ENCODE assay signal across 19 cellular contexts in genomic region chr15:63872759-63873510, GRCh38. TPM values are rescaled to one million over a fixed set of nuclear protein-coding genes. Genes with fewer than 3 reads are reported as not detected.
DNase-seq lines count a peak whose midpoint lies in the region; ATAC-seq lines count a peak whose summit lies in the region.
"Had no signal": no experiment of that assay in that cellular context is flagged by ENCODE, and none has a peak within 500 bp of the region (broad histone marks: within the 10 kb centered on the region; RNA-seq: fewer than 3 reads in every experiment).

No MANE protein-coding gene starts in this region.

- no peak overlapping the region for H3K4me3 Mint-ChIP-seq in activated CD4-positive, alpha-beta T cell treated with anti-CD3 and anti-CD28 coated beads, Interleukin-2, amount 10 ng/mL, durations not matched to agents 24 days and 14 days
- no peak overlapping the region for H3K4me3 Mint-ChIP-seq in activated CD4-positive, alpha-beta T cell treated with anti-CD3 and anti-CD28 coated beads, Interleukin-2, amount 10 ng/mL, durations not matched to agents 7 days and 5 days
- no peak overlapping the region for H3K4me3 Mint-ChIP-seq in stimulated activated naive B cell treated with anti-CD40 and anti-IgM and Interleukin-4, amounts not matched to agents 10 μg/mL and 1 μg/mL and 100 μg/mL, for 72 hours
- H3K4me3 Mint-ChIP-seq: activated naive CD8-positive, alpha-beta T cell treated with anti-CD3 and anti-CD28 coated beads, Interleukin-2, amount 10 ng/mL, durations not matched to agents 7 days and 5 days; GM23338 had no signal

- no peak for DNase-seq in activated CD4-positive, alpha-beta T cell treated with anti-CD3 and anti-CD28 coated beads, Interleukin-2, amount 10 ng/mL, durations not matched to agents 24 days and 14 days
- no peak for DNase-seq in activated CD4-positive, alpha-beta T cell treated with anti-CD3 and anti-CD28 coated beads, Interleukin-2, amount 10 ng/mL, durations not matched to agents 7 days and 5 days
- peak; percentile 13 for DNase-seq in amniotic epithelial cell (ENCODE audit: low read depth)
- DNase-seq in hepatic stellate cell (ENCODE audit: low spot score) = peak; percentile 37
- DNase-seq in stimulated activated naive B cell treated with anti-CD40 and anti-IgM and Interleukin-4, amounts not matched to agents 10 μg/mL and 1 μg/mL and 100 μg/mL, for 72 hours = no peak
- DNase-seq in activated T-cell treated with anti-CD3 and anti-CD28 coated beads, Interleukin-2, amount 50 U/mL, for 48 hours = no peak
- DNase-seq in mesenteric fat pad (ENCODE audit: low spot score) = no peak
- DNase-seq in COLO829 (ENCODE audit: low spot score) = no peak
- DNase-seq: activated CD4-positive, alpha-beta T cell treated with anti-CD3 and anti-CD28 coated beads for 4 hours; activated naive CD8-positive, alpha-beta T cell treated with anti-CD3 and anti-CD28 coated beads, Interleukin-2, amount 10 ng/mL, durations not matched to agents 7 days and 5 days; brain microvascular endothelial cell; Caco-2; heart left ventricle; NCI-H2171 treated with DMSO at 0.1 percent for 48 hours; NCI-H526 treated with DMSO at 0.1 percent for 48 hours; stimulated activated naive CD8-positive, alpha-beta T cell treated with anti-CD3 and anti-CD28 coated beads, Interleukin-15, Interleukin-2, amounts not matched to agents 100 U/mL and 50 U/mL, for 24 hours; transverse colon had no signal

- peak overlapping the region; percentile 4 for H3K27ac Mint-ChIP-seq in activated CD4-positive, alpha-beta T cell treated with anti-CD3 and anti-CD28 coated beads, Interleukin-2, amount 10 ng/mL, durations not matched to agents 24 days and 14 days
- no peak overlapping the region for H3K27ac Mint-ChIP-seq in activated CD4-positive, alpha-beta T cell treated with anti-CD3 and anti-CD28 coated beads, Interleukin-2, amount 10 ng/mL, durations not matched to agents 7 days and 5 days
- peak overlapping the region; percentile 21 for H3K27ac Mint-ChIP-seq in stimulated activated naive B cell treated with anti-CD40 and anti-IgM and Interleukin-4, amounts not matched to agents 10 μg/mL and 1 μg/mL and 100 μg/mL, for 72 hours
- H3K27ac Mint-ChIP-seq: activated naive CD8-positive, alpha-beta T cell treated with anti-CD3 and anti-CD28 coated beads, Interleukin-2, amount 10 ng/mL, durations not matched to agents 7 days and 5 days; GM23338 had no signal

- POLR2A ChIA-PET in activated CD4-positive, alpha-beta T cell treated with anti-CD3 and anti-CD28 coated beads, Interleukin-2, amount 10 ng/mL, durations not matched to agents 7 days and 5 days (lab: Charles Lee) = no interaction called here

- peaks cover 6% of the 10 kb centered on the region for H3K9me3 Mint-ChIP-seq in activated CD4-positive, alpha-beta T cell treated with anti-CD3 and anti-CD28 coated beads, Interleukin-2, amount 10 ng/mL, durations not matched to agents 24 days and 14 days
- H3K9me3 Mint-ChIP-seq in activated CD4-positive, alpha-beta T cell treated with anti-CD3 and anti-CD28 coated beads, Interleukin-2, amount 10 ng/mL, durations not matched to agents 7 days and 5 days = no peaks in the 10 kb centered on the region
- peaks cover 4% of the 10 kb centered on the region in 2 donors for H3K9me3 Mint-ChIP-seq in stimulated activated naive B cell treated with anti-CD40 and anti-IgM and Interleukin-4, amounts not matched to agents 10 μg/mL and 1 μg/mL and 100 μg/mL, for 72 hours
- H3K9me3 Mint-ChIP-seq: GM23338 had no signal

- H3K36me3 Mint-ChIP-seq in activated CD4-positive, alpha-beta T cell treated with anti-CD3 and anti-CD28 coated beads, Interleukin-2, amount 10 ng/mL, durations not matched to agents 24 days and 14 days (ENCODE audit: low read depth) = peaks cover 2% of the 10 kb centered on the region
- H3K36me3 Mint-ChIP-seq in activated CD4-positive, alpha-beta T cell treated with anti-CD3 and anti-CD28 coated beads, Interleukin-2, amount 10 ng/mL, durations not matched to agents 7 days and 5 days (ENCODE audit: low read depth) = no peaks in the 10 kb centered on the region
- peaks cover 22 to 28% of the 10 kb centered on the region in 2 donors for H3K36me3 Mint-ChIP-seq in stimulated activated naive B cell treated with anti-CD40 and anti-IgM and Interleukin-4, amounts not matched to agents 10 μg/mL and 1 μg/mL and 100 μg/mL, for 72 hours

- CTCF ChIA-PET in activated CD4-positive, alpha-beta T cell treated with anti-CD3 and anti-CD28 coated beads, Interleukin-2, amount 10 ng/mL, durations not matched to agents 7 days and 5 days (lab: Charles Lee) = interaction anchor here (0.7 to 1.1 kb wide), 3 partner anchors 10 to 71 kb away, joined by 3 read pairs; no protein-coding TSS in a partner anchor

- peaks cover 19% of the 10 kb centered on the region for H3K4me1 Mint-ChIP-seq in activated CD4-positive, alpha-beta T cell treated with anti-CD3 and anti-CD28 coated beads, Interleukin-2, amount 10 ng/mL, durations not matched to agents 24 days and 14 days
- H3K4me1 Mint-ChIP-seq in activated CD4-positive, alpha-beta T cell treated with anti-CD3 and anti-CD28 coated beads, Interleukin-2, amount 10 ng/mL, durations not matched to agents 7 days and 5 days = peaks cover 10% of the 10 kb centered on the region
- peaks cover 52 to 70% of the 10 kb centered on the region in 2 donors for H3K4me1 Mint-ChIP-seq in stimulated activated naive B cell treated with anti-CD40 and anti-IgM and Interleukin-4, amounts not matched to agents 10 μg/mL and 1 μg/mL and 100 μg/mL, for 72 hours

- ATAC-seq in stimulated activated naive B cell treated with anti-CD40 and anti-IgM and Interleukin-4, amounts not matched to agents 10 μg/mL and 1 μg/mL and 100 μg/mL, for 72 hours (replicated peaks) = no peak
- ATAC-seq: GM23338; Right ventricle myocardium inferior; stimulated activated naive CD8-positive, alpha-beta T cell treated with anti-CD3 and anti-CD28 coated beads, Interleukin-15, Interleukin-2, amounts not matched to agents 100 U/mL and 50 U/mL, for 24 hours had no signal

- intact Hi-C loops in activated CD4-positive, alpha-beta T cell treated with anti-CD3 and anti-CD28 coated beads, Interleukin-2, amount 10 ng/mL, durations not matched to agents 24 days and 14 days (cut with micrococcal nuclease) = no loop called here

- H3K27me3 Mint-ChIP-seq in activated CD4-positive, alpha-beta T cell treated with anti-CD3 and anti-CD28 coated beads, Interleukin-2, amount 10 ng/mL, durations not matched to agents 24 days and 14 days = no peaks in the 10 kb centered on the region
- no peaks in the 10 kb centered on the region for H3K27me3 Mint-ChIP-seq in activated CD4-positive, alpha-beta T cell treated with anti-CD3 and anti-CD28 coated beads, Interleukin-2, amount 10 ng/mL, durations not matched to agents 7 days and 5 days
- H3K27me3 Mint-ChIP-seq in stimulated activated naive B cell treated with anti-CD40 and anti-IgM and Interleukin-4, amounts not matched to agents 10 μg/mL and 1 μg/mL and 100 μg/mL, for 72 hours = no peaks in the 10 kb centered on the region
- H3K27me3 Mint-ChIP-seq: activated naive CD8-positive, alpha-beta T cell treated with anti-CD3 and anti-CD28 coated beads, Interleukin-2, amount 10 ng/mL, durations not matched to agents 7 days and 5 days had no signal

RNA-seq across cellular contexts. Expression of gene HERC1, which starts 39.2 kb away (rescaled TPM):
- 69.8 and 78.3 TPM in 2 replicates for total RNA-seq in activated CD4-positive, alpha-beta T cell treated with anti-CD3 and anti-CD28 coated beads, Interleukin-2, amount 10 ng/mL, durations not matched to agents 24 days and 14 days
- 100 to 1,000 TPM; 100 to 105 TPM for total RNA-seq in activated CD4-positive, alpha-beta T cell treated with anti-CD3 and anti-CD28 coated beads, Interleukin-2, amount 10 ng/mL, durations not matched to agents 7 days and 5 days
- 93.7 TPM for total RNA-seq in mesenteric fat pad

Comparison
In these comparisons a context has a peak if more than half of its experiments do, and no peak if none do; other contexts are left out.
1. DNase-seq: peak in amniotic epithelial cell (single experiment) and hepatic stellate cell (single experiment); none in activated CD4-positive, alpha-beta T cell treated with anti-CD3 and anti-CD28 coated beads, Interleukin-2, amount 10 ng/mL, durations not matched to agents 24 days and 14 days (single experiment), activated CD4-positive, alpha-beta T cell treated with anti-CD3 and anti-CD28 coated beads, Interleukin-2, amount 10 ng/mL, durations not matched to agents 7 days and 5 days (single experiment), stimulated activated naive B cell treated with anti-CD40 and anti-IgM and Interleukin-4, amounts not matched to agents 10 μg/mL and 1 μg/mL and 100 μg/mL, for 72 hours (single experiment), activated T-cell treated with anti-CD3 and anti-CD28 coated beads, Interleukin-2, amount 50 U/mL, for 48 hours (0 of 2), mesenteric fat pad (single experiment) and COLO829 (single experiment).